In the genomic region with DNA sequence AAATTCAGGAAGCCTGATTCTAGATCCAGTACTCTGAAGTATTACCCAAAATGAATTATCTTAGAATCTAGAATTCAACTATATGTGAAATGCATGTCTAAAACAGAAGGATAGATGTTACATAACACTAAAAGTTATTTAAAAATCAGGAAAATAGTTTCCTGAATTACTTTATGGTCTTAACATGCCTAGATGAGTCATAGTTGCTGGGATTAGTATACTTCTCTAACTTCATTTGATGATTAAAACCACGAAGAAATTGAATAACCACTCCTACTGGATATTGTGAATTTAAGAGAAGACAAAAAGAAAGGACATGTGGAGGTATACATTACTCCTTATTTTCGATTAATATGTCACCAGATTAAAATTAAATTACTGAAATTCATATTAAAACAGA, we compare ENCODE assay signal across 15 cellular contexts.
DNase-seq lines count a peak whose midpoint lies in the region; ATAC-seq and TF ChIP-seq lines count a peak whose summit lies in the region.
"Had no signal": no experiment of that assay in that cellular context is flagged by ENCODE, and none has a peak within 500 bp of the region (broad histone marks: within the 10 kb centered on the region; RNA-seq: fewer than 3 reads in every experiment).

No MANE protein-coding gene starts in this region.

- no TSS peak for BruUV-seq in A673 (replicated peaks; lab: Mats Ljungman, UMichigan)

- CTCF ChIA-PET in A673 (lab: Charles Lee) = no interaction called here

- peak overlapping the region; percentile 15 for H3K27ac ChIP-seq in A673 (ENCODE audit: low read depth, low read length, poor library complexity, severe bottlenecking)
- H3K27ac ChIP-seq: right atrium auricular region had no signal

- no peaks in the 10 kb centered on the region for H3K9me3 ChIP-seq in A673 (ENCODE audit: low read depth, low read length, poor library complexity, severe bottlenecking)
- H3K9me3 ChIP-seq: Caco-2, right atrium auricular region had no signal

- POLR2A ChIA-PET in A673 (lab: Charles Lee; ENCODE audit: low non-redundant PET) = no interaction called here

- no peaks in the 10 kb centered on the region for H3K36me3 ChIP-seq in A673 (ENCODE audit: insufficient read depth, low read length, poor library complexity, severe bottlenecking)

- H3K4me1 ChIP-seq in A673 (ENCODE audit: insufficient read depth, low read length, poor library complexity, severe bottlenecking) = peaks cover 37% of the 10 kb centered on the region
- H3K4me1 ChIP-seq: Caco-2, right atrium auricular region had no signal

- DNase-seq in A673 (ENCODE audit: low spot score) = peak; percentile 56
- peak; percentile 51 for DNase-seq in HT1080 (ENCODE audit: low read depth)
- DNase-seq in astrocyte of the hippocampus (ENCODE audit: low read depth, low spot score) = peak; percentile 37
- peak; percentile 21 for DNase-seq in hepatic stellate cell (ENCODE audit: low spot score)
- DNase-seq in cerebellar cortex (ENCODE audit: low spot score) = no peak
- DNase-seq in NCI-H2107 (lab: John Stamatoyannopoulos, UW) = no peak
- no peak for DNase-seq in OCI-M1 (lab: John Stamatoyannopoulos, UW)
- DNase-seq: ACHN; activated gamma-delta T cell treated with Interleukin-2 at 50 U/mL for 16 hours; Caco-2; NCI-H1930; NCI-H526; stimulated activated CD4-positive, alpha-beta T cell treated with anti-CD3 and anti-CD28 coated beads, Interleukin-1b, Interleukin-23, amount 100 ng/mL, for 48 hours had no signal

- intact Hi-C loops in A673 (cut with micrococcal nuclease; ENCODE audit: unreplicated experiment) = no loop called here

- no peaks in the 10 kb centered on the region for H3K27me3 ChIP-seq in A673 (replicated peaks; ENCODE audit: insufficient read depth, low read depth, low read length, poor library complexity)
- H3K27me3 ChIP-seq: right atrium auricular region had no signal

- ATAC-seq in GM19351 (IDR thresholded peaks at IDR 0.05; ENCODE audit: unreplicated experiment) = no peak

- no peak overlapping the region for H3K4me3 ChIP-seq in A673 (ENCODE audit: low read depth, low read length, poor library complexity, severe bottlenecking)
- H3K4me3 ChIP-seq: right atrium auricular region had no signal

- TF ChIP-seq CTCF in A673 (conservative IDR thresholded peaks at IDR 0.05; ENCODE audit: low read depth, low read length) = no peak

Comparison
In these comparisons a context has a peak if more than half of its experiments do, and no peak if none do; other contexts are left out.
1. DNase-seq: peak in A673 (single experiment), HT1080 (single experiment), astrocyte of the hippocampus (single experiment) and hepatic stellate cell (single experiment); none in cerebellar cortex (single experiment), NCI-H2107 (single experiment) and OCI-M1 (single experiment).